In genomic region chr1:70410604-70411359, GRCh38 we compare ENCODE assay signal across 8 cellular contexts. TPM values are rescaled to one million over a fixed set of nuclear protein-coding genes. Genes with fewer than 3 reads are reported as not detected.
DNase-seq lines count a peak whose midpoint lies in the region; ATAC-seq and TF ChIP-seq lines count a peak whose summit lies in the region.

Gene CTH (plus strand): TSS chr1:70411268. CDS start chr1:70411416, 148 bp downstream.

- WGBS in spleen, 5 donors = 0 to 1% (median 0%) methylated on average over 39 to 48 of the region's 48 CpGs

- TF ChIP-seq POLR2A in spleen (IDR thresholded peaks at IDR 0.05) = peak in 1 of 3 donors; percentile 87

- DNase-seq in AG08395 (ENCODE audit: low spot score) = peak; percentile 97
- peak; percentile 96 for DNase-seq in NCI-H226
- peak; percentile 77 to 82 (median 80) for DNase-seq in activated CD4-positive, CD25-positive, alpha-beta regulatory T cell (lab: John Stamatoyannopoulos, UW)
- DNase-seq in central memory CD4-positive, alpha-beta T cell = peak; percentile 93
- peak; percentile 95 for DNase-seq in inferior parietal cortex (ENCODE audit: extremely low spot score)
- peak; percentile 97 for DNase-seq in spleen

- intact Hi-C loops in spleen (cut with DNase I; ENCODE audit: low total_unique reads) = loop anchor here (10.0 kb wide), 1 partner anchor 56 kb away; the partner anchor contains the start of gene ANKRD13C

- H3K27ac ChIP-seq in spleen = peak within 1 kb of the TSS; percentile 85 to 96 (median 93)

- ATAC-seq in GM18909 (IDR thresholded peaks at IDR 0.05; ENCODE audit: poor library complexity, unreplicated experiment) = peak; percentile 98
- ATAC-seq in HG03175 (IDR thresholded peaks at IDR 0.05; ENCODE audit: unreplicated experiment) = peak; percentile 97

- H3K4me1 ChIP-seq in spleen = peaks cover 5 to 29% (median 21%) of the 10 kb centered on the region in 6 donors

- peak within 1 kb of the TSS; percentile 58 to 74 (median 66) for H3K4me3 ChIP-seq in spleen

- H3K27me3 ChIP-seq in spleen (replicated peaks in 1 of 7) = peaks cover 0 to 4% (median 0%) of the 10 kb centered on the region in 7 donors

- peak in 1 of 11 experiments; percentile 36 for TF ChIP-seq CTCF in spleen (IDR thresholded peaks at IDR 0.05 in 8 of 11, conservative IDR thresholded peaks at IDR 0.05 in 3 of 11)

- no peaks in the 10 kb centered on the region for H3K36me3 ChIP-seq in spleen

- no peaks in the 10 kb centered on the region for H3K9me3 ChIP-seq in spleen

RNA-seq across cellular contexts. Expression of gene CTH, which starts in this region (rescaled TPM):
- total RNA-seq in spleen = 1 to 10 TPM; 1.0 to 2.7 (median 1.3) TPM
- 1 to 10 TPM in 2 of 3 donors, under 1 TPM in 1; 0.80 to 1.4 (median 1.0) TPM for polyA plus RNA-seq in spleen

Comparison
In these comparisons a context has a peak if more than half of its experiments do, and no peak if none do; other contexts are left out.
1. Peak in every context shown above with its lines: DNase-seq, ATAC-seq, H3K4me3 ChIP-seq and H3K27ac ChIP-seq.